ENCODE assay signal across 1 cellular context in the genomic region with DNA sequence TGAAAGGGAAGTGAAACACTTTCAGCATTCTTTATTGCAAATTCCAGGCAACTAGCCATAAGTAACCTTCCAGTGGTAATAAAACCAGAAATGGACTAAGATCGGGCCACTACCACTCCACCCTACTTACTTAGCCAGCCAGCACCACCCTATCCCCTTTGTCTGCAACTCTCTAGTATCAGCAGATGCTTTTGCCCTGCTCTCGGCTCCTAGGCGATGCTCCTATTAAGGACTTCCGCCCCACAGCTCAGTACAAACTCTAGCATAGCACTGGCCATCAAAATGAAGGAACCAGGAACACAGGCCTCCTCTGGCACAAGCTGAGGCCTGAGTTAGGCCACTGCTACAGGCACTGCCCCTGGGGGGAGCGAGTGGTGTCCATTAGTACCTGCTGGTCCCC.
TF ChIP-seq lines count a peak whose summit lies in the region.

No MANE protein-coding gene starts in this region.

TF ChIP-seq in HepG2, 621 proteins besides CTCF, POLR2A, EP300 and RAD21 (continued from another document):
- TF ChIP-seq ZBTB1 (CRISPR knock-in tag; IDR thresholded peaks at IDR 0.05; ENCODE audit: borderline replicate concordance) (no peak), TCF7L2 (IDR thresholded peaks at IDR 0.05; ENCODE audit: low read depth, low read length) (no peak), EEA1 (CRISPR knock-in tag; IDR thresholded peaks at IDR 0.05; ENCODE audit: borderline replicate concordance) (no peak), ZNF331 (CRISPR knock-in tag; IDR thresholded peaks at IDR 0.05) (no peak), SRY (CRISPR knock-in tag; IDR thresholded peaks at IDR 0.05) (no peak), ATF2 (CRISPR knock-in tag; IDR thresholded peaks at IDR 0.05) (no peak), PAX8 (CRISPR knock-in tag; IDR thresholded peaks at IDR 0.05; ENCODE audit: borderline replicate concordance) (no peak), ARNTL (CRISPR knock-in tag; IDR thresholded peaks at IDR 0.05) (no peak), TSC22D2 (CRISPR knock-in tag; IDR thresholded peaks at IDR 0.05; ENCODE audit: borderline replicate concordance) (no peak), ZNF260 (CRISPR knock-in tag; IDR thresholded peaks at IDR 0.05; ENCODE audit: borderline replicate concordance, low read depth) (no peak), ZNF326 (CRISPR knock-in tag; IDR thresholded peaks at IDR 0.05; ENCODE audit: borderline replicate concordance) (no peak)
- TF ChIP-seq, protein P1, sequence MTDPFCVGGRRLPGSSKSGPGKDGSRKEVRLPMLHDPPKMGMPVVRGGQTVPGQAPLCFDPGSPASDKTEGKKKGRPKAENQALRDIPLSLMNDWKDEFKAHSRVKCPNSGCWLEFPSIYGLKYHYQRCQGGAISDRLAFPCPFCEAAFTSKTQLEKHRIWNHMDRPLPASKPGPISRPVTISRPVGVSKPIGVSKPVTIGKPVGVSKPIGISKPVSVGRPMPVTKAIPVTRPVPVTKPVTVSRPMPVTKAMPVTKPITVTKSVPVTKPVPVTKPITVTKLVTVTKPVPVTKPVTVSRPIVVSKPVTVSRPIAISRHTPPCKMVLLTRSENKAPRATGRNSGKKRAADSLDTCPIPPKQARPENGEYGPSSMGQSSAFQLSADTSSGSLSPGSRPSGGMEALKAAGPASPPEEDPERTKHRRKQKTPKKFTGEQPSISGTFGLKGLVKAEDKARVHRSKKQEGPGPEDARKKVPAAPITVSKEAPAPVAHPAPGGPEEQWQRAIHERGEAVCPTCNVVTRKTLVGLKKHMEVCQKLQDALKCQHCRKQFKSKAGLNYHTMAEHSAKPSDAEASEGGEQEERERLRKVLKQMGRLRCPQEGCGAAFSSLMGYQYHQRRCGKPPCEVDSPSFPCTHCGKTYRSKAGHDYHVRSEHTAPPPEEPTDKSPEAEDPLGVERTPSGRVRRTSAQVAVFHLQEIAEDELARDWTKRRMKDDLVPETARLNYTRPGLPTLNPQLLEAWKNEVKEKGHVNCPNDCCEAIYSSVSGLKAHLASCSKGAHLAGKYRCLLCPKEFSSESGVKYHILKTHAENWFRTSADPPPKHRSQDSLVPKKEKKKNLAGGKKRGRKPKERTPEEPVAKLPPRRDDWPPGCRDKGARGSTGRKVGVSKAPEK (CRISPR knock-in tag; IDR thresholded peaks at IDR 0.05; ENCODE audit: borderline replicate concordance): no peak
